In the genomic region with DNA sequence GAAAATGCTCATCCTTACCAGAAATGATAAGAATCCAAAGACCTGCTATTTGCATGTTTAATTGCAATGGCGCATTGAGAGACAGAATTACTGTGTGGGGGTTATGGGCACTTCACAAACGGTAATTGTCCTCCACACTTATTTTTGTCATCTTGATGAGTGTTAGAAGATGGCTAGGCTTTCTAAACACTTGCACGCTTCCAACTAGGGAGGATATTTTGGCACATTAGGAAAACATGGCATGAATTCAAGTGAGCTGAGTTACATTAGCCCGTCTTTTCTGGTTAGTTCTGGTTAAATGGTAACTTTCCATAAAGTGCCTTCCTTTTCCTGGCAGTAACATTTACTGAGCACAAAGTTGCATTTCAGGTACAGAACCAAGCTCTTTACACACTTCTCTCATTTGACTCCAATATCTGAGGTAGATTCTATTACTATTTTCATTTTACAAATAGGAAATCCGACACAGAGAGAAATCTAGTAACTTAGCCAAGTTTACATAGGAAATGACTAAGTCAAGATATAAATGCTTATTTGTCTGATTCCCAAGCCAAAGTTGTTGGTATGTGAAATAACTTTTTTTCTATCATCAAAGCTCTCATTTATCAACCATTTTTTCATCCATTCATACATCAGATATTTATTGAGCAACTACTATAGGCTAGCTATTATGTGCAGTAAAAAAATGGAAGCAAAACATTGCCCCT, we compare ENCODE assay signal across 23 cellular contexts.
DNase-seq lines count a peak whose midpoint lies in the region; ATAC-seq and TF ChIP-seq lines count a peak whose summit lies in the region.
"Had no signal": no experiment of that assay in that cellular context is flagged by ENCODE, and none has a peak within 500 bp of the region (broad histone marks: within the 10 kb centered on the region; RNA-seq: fewer than 3 reads in every experiment).

No MANE protein-coding gene starts in this region.

- H3K27me3 ChIP-seq in BLaER1 treated with 17β-estradiol and CSF1 and Interleukin-3, amounts not matched to agents 10 nM and 100 nM = no peaks in the 10 kb centered on the region
- no peaks in the 10 kb centered on the region for H3K27me3 ChIP-seq in RWPE2 (ENCODE audit: insufficient read depth, poor library complexity, severe bottlenecking)
- no peaks in the 10 kb centered on the region for H3K27me3 ChIP-seq in left lung

- H3K9me3 ChIP-seq in BLaER1 treated with 17β-estradiol and CSF1 and Interleukin-3, amounts not matched to agents 10 nM and 100 nM (replicated peaks in 1 of 11) = peaks cover 0 to 7% (median 0%) of the 10 kb centered on the region in 11 experiments; a peak in 4 of 22 replicates
- H3K9me3 ChIP-seq in RWPE2 (ENCODE audit: severe bottlenecking) (no peaks in the 10 kb centered on the region), left lung (no peaks in the 10 kb centered on the region)
- H3K9me3 ChIP-seq: gastrocnemius medialis had no signal

- ATAC-seq in RWPE2 (ENCODE audit: low read depth) = no peak
- ATAC-seq in left lung = peak; percentile 33
- ATAC-seq in GM18520 (IDR thresholded peaks at IDR 0.05; ENCODE audit: unreplicated experiment) = no peak
- no peak for ATAC-seq in stimulated activated memory B cell treated with anti-CD40 and anti-IgM and Interleukin-4, amounts not matched to agents 10 μg/mL and 1 μg/mL and 100 μg/mL, for 72 hours
- ATAC-seq: effector memory CD8-positive, alpha-beta T cell; gastrocnemius medialis; HepG2; sciatic nerve; stimulated activated naive CD8-positive, alpha-beta T cell treated with anti-CD3 and anti-CD28 coated beads, Interleukin-15, amount 100 ng/mL, for 72 hours had no signal

- no peak overlapping the region for H3K4me3 Mint-ChIP-seq in stimulated activated memory B cell treated with anti-CD40 and anti-IgM and Interleukin-4, amounts not matched to agents 10 μg/mL and 1 μg/mL and 100 μg/mL, for 72 hours
- H3K4me3 Mint-ChIP-seq: activated CD4-positive, alpha-beta memory T cell treated with anti-CD3 and anti-CD28 coated beads, Interleukin-2, amount 10 ng/mL, durations not matched to agents 7 days and 5 days; activated naive CD8-positive, alpha-beta T cell; activated T-cell treated with anti-CD3 and anti-CD28 coated beads, Interleukin-2, amount 50 U/mL, for 24 hours; effector memory CD8-positive, alpha-beta T cell; stimulated activated naive CD8-positive, alpha-beta T cell treated with anti-CD3 and anti-CD28 coated beads, Interleukin-15, amount 100 ng/mL, for 72 hours had no signal

- DNase-seq in RWPE2 (ENCODE audit: low spot score) = no peak
- peak; percentile 27 for DNase-seq in fibroblast of gingiva (ENCODE audit: low read depth)
- DNase-seq in left lung = no peak
- DNase-seq in ureter (ENCODE audit: low spot score) = no peak
- DNase-seq in activated CD4-positive, CD25-positive, alpha-beta regulatory T cell (lab: John Stamatoyannopoulos, UW) = no peak
- DNase-seq: activated CD4-positive, alpha-beta memory T cell treated with anti-CD3 and anti-CD28 coated beads, Interleukin-2, amount 10 ng/mL, durations not matched to agents 7 days and 5 days; activated T-cell treated with anti-CD3 and anti-CD28 coated beads, Interleukin-2, amount 50 U/mL, for 24 hours; caudate nucleus; COR-L47; effector memory CD8-positive, alpha-beta T cell; gastrocnemius medialis; NCI-H187; NCI-H524; nucleus accumbens; SHP77; stimulated activated naive CD8-positive, alpha-beta T cell treated with anti-CD3 and anti-CD28 coated beads, Interleukin-15, amount 100 ng/mL, for 72 hours had no signal

- peak overlapping the region; percentile 42 to 78 (median 70); a peak in 16 of 22 replicates for H3K4me2 ChIP-seq in BLaER1 treated with 17β-estradiol and CSF1 and Interleukin-3, amounts not matched to agents 10 nM and 100 nM

- no peaks in the 10 kb centered on the region for H4K20me1 ChIP-seq in BLaER1 treated with 17β-estradiol and CSF1 and Interleukin-3, amounts not matched to agents 10 nM and 100 nM

- no peaks in the 10 kb centered on the region for H3K36me3 Mint-ChIP-seq in stimulated activated memory B cell treated with anti-CD40 and anti-IgM and Interleukin-4, amounts not matched to agents 10 μg/mL and 1 μg/mL and 100 μg/mL, for 72 hours
- H3K36me3 Mint-ChIP-seq: activated naive CD8-positive, alpha-beta T cell had no signal

- no peaks in the 10 kb centered on the region for H3K4me1 Mint-ChIP-seq in stimulated activated memory B cell treated with anti-CD40 and anti-IgM and Interleukin-4, amounts not matched to agents 10 μg/mL and 1 μg/mL and 100 μg/mL, for 72 hours
- H3K4me1 Mint-ChIP-seq: activated CD4-positive, alpha-beta memory T cell treated with anti-CD3 and anti-CD28 coated beads, Interleukin-2, amount 10 ng/mL, durations not matched to agents 7 days and 5 days; stimulated activated naive CD8-positive, alpha-beta T cell treated with anti-CD3 and anti-CD28 coated beads, Interleukin-15, amount 100 ng/mL, for 72 hours had no signal

- no peak for TF ChIP-seq CTCF in RWPE2 (IDR thresholded peaks at IDR 0.05; ENCODE audit: poor library complexity, severe bottlenecking)
- TF ChIP-seq CTCF in left lung (IDR thresholded peaks at IDR 0.05) = no peak

- H3K27ac Mint-ChIP-seq in stimulated activated memory B cell treated with anti-CD40 and anti-IgM and Interleukin-4, amounts not matched to agents 10 μg/mL and 1 μg/mL and 100 μg/mL, for 72 hours = no peak overlapping the region
- H3K27ac Mint-ChIP-seq: activated CD4-positive, alpha-beta memory T cell treated with anti-CD3 and anti-CD28 coated beads, Interleukin-2, amount 10 ng/mL, durations not matched to agents 7 days and 5 days; activated naive CD8-positive, alpha-beta T cell; activated T-cell treated with anti-CD3 and anti-CD28 coated beads, Interleukin-2, amount 50 U/mL, for 24 hours; effector memory CD8-positive, alpha-beta T cell; stimulated activated naive CD8-positive, alpha-beta T cell treated with anti-CD3 and anti-CD28 coated beads, Interleukin-15, amount 100 ng/mL, for 72 hours had no signal

- intact Hi-C loops in left lung (cut with DNase I) = no loop called here

- H3K4me3 ChIP-seq in BLaER1 treated with 17β-estradiol and CSF1 and Interleukin-3, amounts not matched to agents 10 nM and 100 nM = no peak overlapping the region
- no peak overlapping the region for H3K4me3 ChIP-seq in RWPE2 (ENCODE audit: severe bottlenecking)
- no peak overlapping the region for H3K4me3 ChIP-seq in left lung
- H3K4me3 ChIP-seq: gastrocnemius medialis had no signal

- no peaks in the 10 kb centered on the region for H3K36me3 ChIP-seq in BLaER1 treated with 17β-estradiol and CSF1 and Interleukin-3, amounts not matched to agents 10 nM and 100 nM
- H3K36me3 ChIP-seq in RWPE2 (ENCODE audit: low read depth) (no peaks in the 10 kb centered on the region), left lung (no peaks in the 10 kb centered on the region)
- H3K36me3 ChIP-seq: gastrocnemius medialis had no signal

- H3K27ac ChIP-seq in BLaER1 treated with 17β-estradiol and CSF1 and Interleukin-3, amounts not matched to agents 10 nM and 100 nM = no peak overlapping the region; a peak in 1 of 22 replicates
- H3K27ac ChIP-seq in RWPE2 (ENCODE audit: poor library complexity, severe bottlenecking) (peak overlapping the region; percentile 46), left lung (no peak overlapping the region)
- H3K27ac ChIP-seq: gastrocnemius medialis, VCaP had no signal

- H3K9me3 Mint-ChIP-seq in stimulated activated memory B cell treated with anti-CD40 and anti-IgM and Interleukin-4, amounts not matched to agents 10 μg/mL and 1 μg/mL and 100 μg/mL, for 72 hours = no peaks in the 10 kb centered on the region
- H3K9me3 Mint-ChIP-seq: activated CD4-positive, alpha-beta memory T cell treated with anti-CD3 and anti-CD28 coated beads, Interleukin-2, amount 10 ng/mL, durations not matched to agents 7 days and 5 days; activated T-cell treated with anti-CD3 and anti-CD28 coated beads, Interleukin-2, amount 50 U/mL, for 24 hours; stimulated activated naive CD8-positive, alpha-beta T cell treated with anti-CD3 and anti-CD28 coated beads, Interleukin-15, amount 100 ng/mL, for 72 hours had no signal

- H3K9ac ChIP-seq in BLaER1 treated with 17β-estradiol and CSF1 and Interleukin-3, amounts not matched to agents 10 nM and 100 nM = no peak overlapping the region

- no peaks in the 10 kb centered on the region for H3K27me3 Mint-ChIP-seq in stimulated activated memory B cell treated with anti-CD40 and anti-IgM and Interleukin-4, amounts not matched to agents 10 μg/mL and 1 μg/mL and 100 μg/mL, for 72 hours
- H3K27me3 Mint-ChIP-seq: activated CD4-positive, alpha-beta memory T cell treated with anti-CD3 and anti-CD28 coated beads, Interleukin-2, amount 10 ng/mL, durations not matched to agents 7 days and 5 days; activated naive CD8-positive, alpha-beta T cell; stimulated activated naive CD8-positive, alpha-beta T cell treated with anti-CD3 and anti-CD28 coated beads, Interleukin-15, amount 100 ng/mL, for 72 hours had no signal

- peaks cover 33 to 72% (median 37%) of the 10 kb centered on the region in 10 experiments for H3K4me1 ChIP-seq in BLaER1 treated with 17β-estradiol and CSF1 and Interleukin-3, amounts not matched to agents 10 nM and 100 nM
- H3K4me1 ChIP-seq in RWPE2 (ENCODE audit: insufficient read depth, poor library complexity, severe bottlenecking) (peaks cover 19% of the 10 kb centered on the region), left lung (peaks cover 5 to 8% of the 10 kb centered on the region in 2 donors)
- H3K4me1 ChIP-seq: gastrocnemius medialis had no signal
